14 cellular contexts compared by ENCODE assay signal in the genomic region with DNA sequence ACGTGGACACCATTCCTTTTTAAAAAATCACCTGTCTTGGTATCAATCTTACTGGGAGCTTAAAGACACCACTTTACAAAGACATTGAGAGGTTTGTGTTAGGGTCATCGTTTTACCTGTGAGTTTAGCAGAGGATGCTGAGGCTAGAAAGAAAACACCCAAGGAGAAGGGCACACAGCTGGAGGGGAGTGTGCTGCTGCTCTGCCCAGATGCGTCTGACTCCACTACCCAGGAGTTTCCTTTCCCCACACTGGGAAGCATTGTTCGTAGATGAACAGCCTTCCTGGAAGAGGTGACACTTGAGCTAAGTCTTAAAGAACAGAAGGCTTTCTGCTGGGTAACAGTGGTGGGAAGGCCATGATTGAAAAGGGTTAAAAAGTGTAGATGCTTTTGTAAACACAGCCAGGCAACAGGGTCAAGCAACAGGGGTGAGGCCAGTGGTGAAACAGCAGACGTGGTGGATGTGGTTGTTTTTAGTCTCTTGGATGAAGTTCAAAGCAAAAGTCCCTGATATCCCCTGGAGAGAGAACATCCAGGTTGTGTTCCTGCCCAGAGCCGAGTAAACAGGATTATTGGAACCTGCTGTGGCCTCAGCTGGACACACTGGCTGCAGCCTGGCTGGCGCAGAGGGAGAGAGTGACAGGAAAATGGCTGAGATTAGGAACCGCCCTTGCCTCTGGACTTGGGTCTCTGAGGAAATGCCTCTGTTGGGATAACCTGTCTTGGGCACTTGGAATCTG.
A peak's percentile ranks its signal among the peaks of the same experiment; 100 is the strongest.
DNase-seq lines count a peak whose midpoint lies in the region; ATAC-seq and TF ChIP-seq lines count a peak whose summit lies in the region.
"Had no signal": no experiment of that assay in that cellular context is flagged by ENCODE, and none has a peak within 500 bp of the region (broad histone marks: within the 10 kb centered on the region; RNA-seq: fewer than 3 reads in every experiment).

No MANE protein-coding gene starts in this region.

- no peaks in the 10 kb centered on the region for H3K9me3 Mint-ChIP-seq in dendritic cell treated with granulocyte-macrophage colony-stimulating factor and Interleukin-4, amounts not matched to agents 40 ng/mL and 50 ng/mL, for 4 days
- H3K9me3 Mint-ChIP-seq: CD4-positive, CD25-positive, alpha-beta regulatory T cell; immature natural killer cell had no signal

- H4K8ac ChIP-seq in mesendoderm (ENCODE audit: low read depth, low read length) = no peak overlapping the region

- WGBS in mesendoderm (ENCODE audit: extremely low coverage, insufficient coverage, low lambda C conversion rate) = no CpG with 5 or more reads among the region's 8 CpGs

- intact Hi-C loops in dendritic cell treated with granulocyte-macrophage colony-stimulating factor and Interleukin-4, amounts not matched to agents 40 ng/mL and 50 ng/mL, for 4 days (cut with micrococcal nuclease) = no loop called here
- intact Hi-C loops in colonic mucosa (cut with DNase I) = no loop called here

- H3K23ac ChIP-seq in mesendoderm (ENCODE audit: low read length) = no peak overlapping the region

- peak overlapping the region; percentile 76 for H3K27ac Mint-ChIP-seq in dendritic cell treated with granulocyte-macrophage colony-stimulating factor and Interleukin-4, amounts not matched to agents 40 ng/mL and 50 ng/mL, for 4 days
- H3K27ac Mint-ChIP-seq: activated naive CD4-positive, alpha-beta T cell treated with anti-CD3 and anti-CD28 coated beads, Interleukin-2, amount 50 U/mL, for 72 hours had no signal

- no peak overlapping the region for H3K4ac ChIP-seq in mesendoderm (ENCODE audit: low read depth, low read length)

- no peak overlapping the region for H3K4me3 ChIP-seq in AG10803 (ENCODE audit: low read length)
- no peak overlapping the region for H3K4me3 ChIP-seq in mesendoderm (ENCODE audit: low read length)
- H3K4me3 ChIP-seq in colonic mucosa = no peak overlapping the region
- H3K4me3 ChIP-seq: tibial nerve had no signal

- H3K79me2 ChIP-seq in mesendoderm (ENCODE audit: control insufficient read depth, insufficient read depth, low read length) = no peaks in the 10 kb centered on the region

- no peaks in the 10 kb centered on the region for H3K9me3 ChIP-seq in colonic mucosa
- H3K9me3 ChIP-seq: tibial nerve had no signal

- no peak for ATAC-seq in GM21717 (IDR thresholded peaks at IDR 0.05; ENCODE audit: unreplicated experiment)
- ATAC-seq in GM19467 (IDR thresholded peaks at IDR 0.05; ENCODE audit: unreplicated experiment) = no peak
- ATAC-seq: activated naive CD4-positive, alpha-beta T cell treated with anti-CD3 and anti-CD28 coated beads, Interleukin-2, amount 50 U/mL, for 72 hours had no signal

- H3K4me2 ChIP-seq in mesendoderm (ENCODE audit: low read length) = no peak overlapping the region

- no peak overlapping the region for H2AK5ac ChIP-seq in mesendoderm (ENCODE audit: low read length)

- H3K27me3 Mint-ChIP-seq in dendritic cell treated with granulocyte-macrophage colony-stimulating factor and Interleukin-4, amounts not matched to agents 40 ng/mL and 50 ng/mL, for 4 days = no peaks in the 10 kb centered on the region
- H3K27me3 Mint-ChIP-seq: CD4-positive, CD25-positive, alpha-beta regulatory T cell had no signal

- DNase-seq in AG10803 (ENCODE audit: low read depth) (peak; percentile 49), M059J (ENCODE audit: low read depth) (peak; percentile 18), mesendoderm (peak; percentile 64), HT-29 (ENCODE audit: low spot score) (no peak), colonic mucosa (no peak)
- DNase-seq: activated CD4-positive, alpha-beta T cell treated with anti-CD3 and anti-CD28 coated beads, Interleukin-2, amount 50 U/mL, for 1 hour; CD4-positive, CD25-positive, alpha-beta regulatory T cell; immature natural killer cell; posterior cingulate gyrus had no signal

- H3K56ac ChIP-seq in mesendoderm (ENCODE audit: low read length) = peak overlapping the region; percentile 2

- no peak overlapping the region for H2BK120ac ChIP-seq in mesendoderm (ENCODE audit: low read depth, low read length)

- no peak overlapping the region for H3K27ac ChIP-seq in mesendoderm (ENCODE audit: low read depth, low read length)
- no peak overlapping the region for H3K27ac ChIP-seq in colonic mucosa
- H3K27ac ChIP-seq: tibial nerve had no signal

- H3K9ac ChIP-seq in mesendoderm (ENCODE audit: low read length) = no peak overlapping the region
- H3K9ac ChIP-seq in colonic mucosa (ENCODE audit: low read depth in 2 of 2, low read length in 2 of 2) = no peak overlapping the region

- H3K36me3 ChIP-seq in mesendoderm (ENCODE audit: control insufficient read depth, insufficient read depth, low read length) (no peaks in the 10 kb centered on the region), colonic mucosa (no peaks in the 10 kb centered on the region)
- H3K36me3 ChIP-seq: tibial nerve had no signal

- TF ChIP-seq CTCF in AG10803 (conservative IDR thresholded peaks at IDR 0.05; ENCODE audit: low read length) (no peak), colonic mucosa (IDR thresholded peaks at IDR 0.05) (no peak)

- H2BK15ac ChIP-seq in mesendoderm (replicated peaks; ENCODE audit: low read depth) = no peak overlapping the region

- no peak overlapping the region for H2BK5ac ChIP-seq in mesendoderm (ENCODE audit: low read length)

- no peak overlapping the region for H3K18ac ChIP-seq in mesendoderm (ENCODE audit: low read length)

- H3K4me3 Mint-ChIP-seq in dendritic cell treated with granulocyte-macrophage colony-stimulating factor and Interleukin-4, amounts not matched to agents 40 ng/mL and 50 ng/mL, for 4 days = no peak overlapping the region
- H3K4me3 Mint-ChIP-seq: CD4-positive, CD25-positive, alpha-beta regulatory T cell; immature natural killer cell had no signal

- no peaks in the 10 kb centered on the region for H3K36me3 Mint-ChIP-seq in dendritic cell treated with granulocyte-macrophage colony-stimulating factor and Interleukin-4, amounts not matched to agents 40 ng/mL and 50 ng/mL, for 4 days (ENCODE audit: low read depth)
- H3K36me3 Mint-ChIP-seq: activated naive CD4-positive, alpha-beta T cell treated with anti-CD3 and anti-CD28 coated beads, Interleukin-2, amount 50 U/mL, for 72 hours; CD4-positive, CD25-positive, alpha-beta regulatory T cell; immature natural killer cell had no signal

- H4K5ac ChIP-seq in mesendoderm (ENCODE audit: low read length) = no peak overlapping the region

- H3K4me1 Mint-ChIP-seq in dendritic cell treated with granulocyte-macrophage colony-stimulating factor and Interleukin-4, amounts not matched to agents 40 ng/mL and 50 ng/mL, for 4 days (ENCODE audit: low read depth) = peaks cover 75% of the 10 kb centered on the region

- peaks cover 6% of the 10 kb centered on the region for H3K4me1 ChIP-seq in mesendoderm (ENCODE audit: control insufficient read depth, low read depth, low read length)
- H3K4me1 ChIP-seq in colonic mucosa = no peaks in the 10 kb centered on the region

- no peaks in the 10 kb centered on the region for H3K27me3 ChIP-seq in mesendoderm (ENCODE audit: insufficient read depth, low read length, poor library complexity)
- H3K27me3 ChIP-seq in colonic mucosa = no peaks in the 10 kb centered on the region
- H3K27me3 ChIP-seq: tibial nerve had no signal

- H3K79me1 ChIP-seq in mesendoderm (ENCODE audit: low read length) = no peaks in the 10 kb centered on the region

Comparison
In these comparisons a context has a peak if more than half of its experiments do, and no peak if none do; other contexts are left out.
1. DNase-seq: peak in AG10803 (single experiment), M059J (single experiment) and mesendoderm (single experiment); none in HT-29 (single experiment) and colonic mucosa (single experiment).